Comparison of ENCODE assay signal across 10 cellular contexts in the genomic region with DNA sequence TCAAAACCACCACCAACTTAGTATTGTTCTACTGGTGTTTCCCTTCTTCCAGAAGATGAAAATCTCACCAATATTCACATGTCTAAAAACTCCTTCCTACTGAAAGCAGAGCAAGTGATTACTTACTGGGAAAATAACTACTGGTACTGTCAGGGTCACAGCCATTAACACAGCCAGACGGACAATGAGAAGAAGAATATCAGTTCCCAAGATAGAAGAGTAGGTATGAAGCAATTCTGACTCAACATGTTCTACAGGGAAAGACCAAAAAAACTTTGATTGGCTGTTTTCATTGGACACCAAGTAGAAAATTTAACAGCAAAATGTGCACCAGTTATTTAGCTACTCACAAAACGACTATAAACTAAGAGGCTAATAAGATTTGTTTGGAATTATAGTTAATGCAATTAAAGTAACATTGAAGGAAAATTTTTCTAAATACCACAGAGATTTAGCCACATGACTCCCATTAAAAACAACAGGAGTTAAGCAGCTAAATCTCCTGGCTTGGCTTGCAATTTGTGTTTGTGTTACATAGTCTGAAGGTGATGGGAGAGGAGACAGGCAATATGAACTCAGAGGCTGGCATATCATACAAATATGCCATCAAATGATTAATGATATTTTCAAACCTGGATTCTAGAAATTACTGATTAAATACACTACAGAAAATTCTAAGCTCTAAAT. TPM values are rescaled to one million over a fixed set of nuclear protein-coding genes. Genes with fewer than 3 reads are reported as not detected.
DNase-seq lines count a peak whose midpoint lies in the region; ATAC-seq and TF ChIP-seq lines count a peak whose summit lies in the region.
"Had no signal": no experiment of that assay in that cellular context is flagged by ENCODE, and none has a peak within 500 bp of the region (broad histone marks: within the 10 kb centered on the region; RNA-seq: fewer than 3 reads in every experiment).

No MANE protein-coding gene starts in this region.

- H3K27me3 Mint-ChIP-seq in naive thymus-derived CD4-positive, alpha-beta T cell = no peaks in the 10 kb centered on the region
- H3K27me3 Mint-ChIP-seq in Caco-2 (ENCODE audit: insufficient read depth, unreplicated experiment) = no peaks in the 10 kb centered on the region

- intact Hi-C loops in naive thymus-derived CD4-positive, alpha-beta T cell (cut with micrococcal nuclease) = no loop called here
- intact Hi-C loops in Caco-2 (cut with micrococcal nuclease; ENCODE audit: unreplicated experiment) = loop anchor here (5.0 kb wide), 1 partner anchor 659 kb away; no protein-coding TSS in a partner anchor

- H3K27ac Mint-ChIP-seq in naive thymus-derived CD4-positive, alpha-beta T cell = peak overlapping the region in 7 of 9 donors; percentile 28 to 82 (median 48)
- no peak overlapping the region for H3K27ac Mint-ChIP-seq in Caco-2 (ENCODE audit: unreplicated experiment)

- H3K4me3 ChIP-seq in AG10803 (ENCODE audit: low read length) (peak overlapping the region; percentile 37), Caco-2 (ENCODE audit: low read depth, low read length) (no peak overlapping the region)
- H3K4me3 ChIP-seq in naive thymus-derived CD4-positive, alpha-beta T cell (ENCODE audit: low read length) = no peak overlapping the region

- H3K4me3 Mint-ChIP-seq in naive thymus-derived CD4-positive, alpha-beta T cell = peak overlapping the region in 7 of 10 donors; percentile 4 to 51 (median 27)
- no peak overlapping the region for H3K4me3 Mint-ChIP-seq in Caco-2 (ENCODE audit: unreplicated experiment)

- H3K4me1 Mint-ChIP-seq in naive thymus-derived CD4-positive, alpha-beta T cell = peaks cover 44 to 80% (median 69%) of the 10 kb centered on the region in 7 donors
- peaks cover 13% of the 10 kb centered on the region for H3K4me1 Mint-ChIP-seq in Caco-2 (ENCODE audit: low read depth, unreplicated experiment)

- CTCF ChIA-PET in naive thymus-derived CD4-positive, alpha-beta T cell (lab: Charles Lee) = no interaction called here
- CTCF ChIA-PET in Caco-2 (lab: Charles Lee) = no interaction called here

- H3K4me1 ChIP-seq in naive thymus-derived CD4-positive, alpha-beta T cell (ENCODE audit: control insufficient read depth in 2 of 2, insufficient read depth in 2 of 2, low read length in 2 of 2) = peaks cover 12 to 30% of the 10 kb centered on the region in 2 donors
- H3K4me1 ChIP-seq in Caco-2 = peaks cover 18% of the 10 kb centered on the region

- TF ChIP-seq CTCF in AG10803 (conservative IDR thresholded peaks at IDR 0.05; ENCODE audit: low read length) (no peak), Caco-2 (IDR thresholded peaks at IDR 0.05; ENCODE audit: insufficient read depth in 1 of 2, low read depth in 1 of 2, low read length in 1 of 2, severe bottlenecking in 1 of 2, unreplicated experiment in 1 of 2) (no peak)

- ATAC-seq in HG02610 (IDR thresholded peaks at IDR 0.05; ENCODE audit: unreplicated experiment) = peak; percentile 42
- ATAC-seq in naive thymus-derived CD4-positive, alpha-beta T cell = no peak
- ATAC-seq in GM21447 (IDR thresholded peaks at IDR 0.05; ENCODE audit: unreplicated experiment) = no peak

- peak overlapping the region; percentile 47 for H3K27ac ChIP-seq in naive thymus-derived CD4-positive, alpha-beta T cell (ENCODE audit: low read depth, low read length)

- no peaks in the 10 kb centered on the region for H3K9me3 Mint-ChIP-seq in naive thymus-derived CD4-positive, alpha-beta T cell
- no peaks in the 10 kb centered on the region for H3K9me3 Mint-ChIP-seq in Caco-2 (ENCODE audit: unreplicated experiment)

- no TSS peak for BruUV-seq in Caco-2 (replicated peaks; lab: Mats Ljungman, UMichigan)

- peaks cover 43 to 88% (median 72%) of the 10 kb centered on the region in 3 experiments for H3K36me3 ChIP-seq in naive thymus-derived CD4-positive, alpha-beta T cell (ENCODE audit: control insufficient read depth in 2 of 3, insufficient read depth in 3 of 3, low read length in 3 of 3)
- peaks cover 15% of the 10 kb centered on the region for H3K36me3 ChIP-seq in Caco-2 (ENCODE audit: control insufficient read depth, insufficient read depth, low read length)

- no peak for DNase-seq in AG10803 (ENCODE audit: low read depth)
- peak; percentile 78 for DNase-seq in amniotic epithelial cell (ENCODE audit: low read depth)
- DNase-seq in naive thymus-derived CD4-positive, alpha-beta T cell = no peak
- no peak for DNase-seq in NCI-H510A (lab: John Stamatoyannopoulos, UW)
- no peak for DNase-seq in NCI-H524 (lab: John Stamatoyannopoulos, UW)
- DNase-seq in Caco-2 = no peak
- DNase-seq: effector CD4-positive, alpha-beta T cell; NCI-H1417 treated with DMSO at 0.1 percent for 48 hours had no signal

- no peaks in the 10 kb centered on the region for H3K27me3 ChIP-seq in naive thymus-derived CD4-positive, alpha-beta T cell (ENCODE audit: control insufficient read depth in 2 of 2, insufficient read depth in 2 of 2, low read length in 2 of 2)
- H3K27me3 ChIP-seq in Caco-2 (replicated peaks; ENCODE audit: control insufficient read depth, insufficient read depth, low read length) = no peaks in the 10 kb centered on the region

- peaks cover 28 to 82% (median 64%) of the 10 kb centered on the region in 5 donors for H3K36me3 Mint-ChIP-seq in naive thymus-derived CD4-positive, alpha-beta T cell
- H3K36me3 Mint-ChIP-seq in Caco-2 (ENCODE audit: insufficient read depth, unreplicated experiment) = peaks cover 97% of the 10 kb centered on the region

- POLR2A ChIA-PET in naive thymus-derived CD4-positive, alpha-beta T cell (lab: Charles Lee) = interaction anchor here (0.6 to 3.3 kb wide), 6 partner anchors 9 to 100 kb away, joined by 3 to 28 read pairs (median 3); partner anchors contain the start of gene SLC38A2
- POLR2A ChIA-PET in Caco-2 (lab: Charles Lee) = no interaction called here

- no peaks in the 10 kb centered on the region for H3K9me3 ChIP-seq in naive thymus-derived CD4-positive, alpha-beta T cell (ENCODE audit: control insufficient read depth in 2 of 3, low read length in 3 of 3)
- H3K9me3 ChIP-seq in Caco-2 = no peaks in the 10 kb centered on the region

RNA-seq across cellular contexts. Expression of gene SLC38A2, which starts 9.5 kb away (rescaled TPM):
- total RNA-seq in naive thymus-derived CD4-positive, alpha-beta T cell = 100 to 1,000 TPM; 157 to 269 (median 175) TPM
- polyA plus RNA-seq in naive thymus-derived CD4-positive, alpha-beta T cell = 100 to 1,000 TPM in 1 of 2 donors, 10 to 100 TPM in 1; 61.5 to 122 TPM
- 317 and 331 TPM in 2 replicates for total RNA-seq in Caco-2 (2022)
